9 cellular contexts compared by ENCODE assay signal in the genomic region with DNA sequence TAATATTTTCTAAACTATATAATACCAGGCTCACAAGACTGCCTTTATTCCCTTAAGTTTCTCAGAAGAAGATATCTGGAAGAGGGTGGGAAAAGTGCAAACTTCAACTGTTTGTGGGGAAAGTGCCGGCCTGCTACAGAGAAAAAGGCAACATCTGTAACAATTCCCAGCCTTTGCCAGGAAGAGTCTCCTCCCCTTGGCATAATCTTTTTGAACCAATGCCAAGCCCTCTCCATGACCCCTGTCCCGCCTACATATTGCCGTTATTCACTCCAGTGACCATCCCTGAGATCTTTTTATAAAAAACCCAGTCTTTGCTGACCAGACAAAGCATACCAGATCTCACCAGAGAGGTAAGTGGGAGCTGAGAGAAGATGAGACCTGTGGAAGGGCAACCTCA. TPM values are rescaled to one million over a fixed set of nuclear protein-coding genes. Genes with fewer than 3 reads are reported as not detected.
"Had no signal": no experiment of that assay in that cellular context is flagged by ENCODE, and none has a peak within 500 bp of the region (broad histone marks: within the 10 kb centered on the region; RNA-seq: fewer than 3 reads in every experiment).

A gene (plus strand): TSS at position 282 of the 400 bp plus-strand sequence. CDS start 392 bp downstream, outside the sequence.

- H3K36me3 ChIP-seq: HAP-1 had no signal

- H3K4me1 ChIP-seq: HAP-1 had no signal

- H3K27ac ChIP-seq: GM23248, HL-60 had no signal

- H3K4me3 ChIP-seq: GM23248, HAP-1 had no signal

- FAIRE-seq: HepG2 had no signal

- DNase-seq: GM23248, GOT3, H7, HFFc6 had no signal

- H3K9me3 ChIP-seq: HAP-1 had no signal

RNA-seq across cellular contexts. Expression of the gene that starts here (rescaled TPM):
- total RNA-seq: GM23248, H4, H7, HepG2, HFFc6 had no signal
- polyA plus RNA-seq: GM23248, HepG2, IgD-negative memory B cell had no signal
